In genomic region chrX:119486745-119487144, GRCh38 we compare ENCODE assay signal across 18 cellular contexts. TPM values are rescaled to one million over a fixed set of nuclear protein-coding genes. Genes with fewer than 3 reads are reported as not detected.
DNase-seq lines count a peak whose midpoint lies in the region; ATAC-seq and TF ChIP-seq lines count a peak whose summit lies in the region.
"Had no signal": no experiment of that assay in that cellular context is flagged by ENCODE, and none has a peak within 500 bp of the region (broad histone marks: within the 10 kb centered on the region; RNA-seq: fewer than 3 reads in every experiment).

No MANE protein-coding gene starts in this region.

- H3K4me1 ChIP-seq in sigmoid colon: peaks cover 0 to 8% (median 0%) of the 10 kb centered on the region in 4 donors
- H3K4me1 ChIP-seq: Caco-2 had no signal

- no peaks in the 10 kb centered on the region for H3K9me3 ChIP-seq in KOPT-K1 (ENCODE audit: insufficient read depth, low read length, poor library complexity, severe bottlenecking)
- no peaks in the 10 kb centered on the region for H3K9me3 ChIP-seq in sigmoid colon
- H3K9me3 ChIP-seq: BLaER1, Caco-2 had no signal

- no peak for TF ChIP-seq EP300 in sigmoid colon (IDR thresholded peaks at IDR 0.05)

- H3K27me3 Mint-ChIP-seq in effector memory CD8-positive, alpha-beta T cell: no peaks in the 10 kb centered on the region
- H3K27me3 Mint-ChIP-seq: B cell; CD4-positive, CD25-positive, alpha-beta regulatory T cell had no signal

- intact Hi-C loops in left colon (cut with DNase I, micrococcal nuclease): no loop called here
- intact Hi-C loops in sigmoid colon (cut with DNase I): loop anchor here (10.0 kb wide), 1 partner anchor 88 kb away; the partner anchor contains the start of gene UBE2A

- DNase-seq in NCI-H1048 (lab: John Stamatoyannopoulos, UW): peak; percentile 9
- DNase-seq in left colon: no peak
- DNase-seq in sigmoid colon: peak; percentile 17
- DNase-seq in effector memory CD8-positive, alpha-beta T cell: no peak
- DNase-seq: Caco-2; CD4-positive, CD25-positive, alpha-beta regulatory T cell; CD8-positive, alpha-beta T cell; DMS153; DND-41; GM23248; H7; HCEC 1CT had no signal

- no peaks in the 10 kb centered on the region for H3K36me3 Mint-ChIP-seq in effector memory CD8-positive, alpha-beta T cell (ENCODE audit: insufficient read depth)
- H3K36me3 Mint-ChIP-seq: CD8-positive, alpha-beta T cell had no signal

- H3K4me1 Mint-ChIP-seq in effector memory CD8-positive, alpha-beta T cell (ENCODE audit: low read depth in 2 of 2): peaks cover 6 to 7% of the 10 kb centered on the region in 2 donors

- H3K9me3 Mint-ChIP-seq in effector memory CD8-positive, alpha-beta T cell: no peaks in the 10 kb centered on the region
- H3K9me3 Mint-ChIP-seq: CD8-positive, alpha-beta T cell had no signal

- H3K27me3 ChIP-seq in sigmoid colon: no peaks in the 10 kb centered on the region
- H3K27me3 ChIP-seq: BLaER1 had no signal

- TF ChIP-seq CTCF in sigmoid colon (IDR thresholded peaks at IDR 0.05): no peak

- peak in 1 of 2 donors; percentile 8 for TF ChIP-seq POLR2A in sigmoid colon (IDR thresholded peaks at IDR 0.05)

- no peak overlapping the region for H3K27ac Mint-ChIP-seq in effector memory CD8-positive, alpha-beta T cell
- H3K27ac Mint-ChIP-seq: B cell; CD8-positive, alpha-beta T cell had no signal

- no peaks in the 10 kb centered on the region for H3K36me3 ChIP-seq in KOPT-K1 (ENCODE audit: insufficient read depth, low read length)
- no peaks in the 10 kb centered on the region for H3K36me3 ChIP-seq in sigmoid colon
- H3K36me3 ChIP-seq: BLaER1 had no signal

- H3K4me3 Mint-ChIP-seq in effector memory CD8-positive, alpha-beta T cell: no peak overlapping the region
- H3K4me3 Mint-ChIP-seq: B cell; CD4-positive, CD25-positive, alpha-beta regulatory T cell; CD8-positive, alpha-beta T cell had no signal

- H3K27ac ChIP-seq in KOPT-K1 (ENCODE audit: low read depth, low read length, poor library complexity, severe bottlenecking): peak overlapping the region; percentile 5
- no peak overlapping the region for H3K27ac ChIP-seq in sigmoid colon
- H3K27ac ChIP-seq: BLaER1, C4-2B, GM23248 had no signal

- 54 to 62% methylated on average over 11 of the region's 11 CpGs for WGBS in sigmoid colon, 2 donors

- H3K4me3 ChIP-seq in sigmoid colon: no peak overlapping the region
- H3K4me3 ChIP-seq: BLaER1, GM23248 had no signal

- ATAC-seq in left colon: peak; percentile 29
- ATAC-seq in effector memory CD8-positive, alpha-beta T cell (replicated peaks): no peak
- ATAC-seq in HG03521 (IDR thresholded peaks at IDR 0.05; ENCODE audit: unreplicated experiment): no peak
- no peak for ATAC-seq in HG03025 (IDR thresholded peaks at IDR 0.05; ENCODE audit: low FRiP score, unreplicated experiment)
- ATAC-seq: CD8-positive, alpha-beta T cell had no signal

RNA-seq across cellular contexts. Expression of gene SLC25A5, which starts 18.5 kb away (rescaled TPM):
- total RNA-seq in left colon (1,000 to 10,000 TPM; 1,116 to 1,323 TPM), sigmoid colon (100 to 1,000 TPM; 269 to 356 (median 336) TPM)
- polyA plus RNA-seq in sigmoid colon: 1,000 to 10,000 TPM in 2 of 3 donors, 100 to 1,000 TPM in 1; 934 to 2,420 (median 1,374) TPM

Comparison
In these comparisons a context has a peak if more than half of its experiments do, and no peak if none do; other contexts are left out.
1. DNase-seq: peak in NCI-H1048 (single experiment) and sigmoid colon (single experiment); none in left colon (0 of 2) and effector memory CD8-positive, alpha-beta T cell (0 of 3).